ENCODE assay signal across 28 cellular contexts in the genomic region with DNA sequence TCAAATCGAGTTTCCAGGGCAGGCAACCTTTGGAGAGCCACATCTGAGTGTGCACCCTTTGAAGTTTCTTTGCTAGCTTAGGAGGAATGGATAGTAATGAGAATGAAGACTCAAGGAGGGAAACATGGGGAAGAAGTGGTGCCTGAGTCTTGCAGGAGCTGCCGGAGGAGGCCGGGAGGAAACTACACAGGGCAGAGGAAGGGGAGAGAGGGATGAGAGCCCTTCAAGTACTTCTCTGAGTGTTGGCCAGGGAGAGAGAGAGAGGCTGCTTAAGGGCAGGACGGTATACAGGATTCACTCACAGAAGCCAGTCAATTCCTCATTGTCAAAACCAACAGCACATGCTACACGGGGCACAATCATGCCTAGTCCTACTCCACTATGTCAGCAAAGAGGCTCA.
"Had no signal": no experiment of that assay in that cellular context is flagged by ENCODE, and none has a peak within 500 bp of the region (broad histone marks: within the 10 kb centered on the region; RNA-seq: fewer than 3 reads in every experiment).

No MANE protein-coding gene starts in this region.

- ATAC-seq: natural killer cell; psoas muscle; right cardiac atrium; right lobe of liver; stimulated activated memory B cell treated with anti-CD40 and anti-IgM and Interleukin-4, amounts not matched to agents 10 μg/mL and 1 μg/mL and 100 μg/mL, for 72 hours; stimulated activated naive CD8-positive, alpha-beta T cell treated with anti-CD3 and anti-CD28 coated beads, Interleukin-15, amount 100 ng/mL, for 72 hours; stimulated activated naive CD8-positive, alpha-beta T cell treated with anti-CD3 and anti-CD28 coated beads, Interleukin-15, Interleukin-2, amounts not matched to agents 100 U/mL and 50 U/mL, for 24 hours; upper lobe of right lung had no signal

- H3K27ac ChIP-seq: neural progenitor cell, ovary, parathyroid adenoma, psoas muscle, right lobe of liver, sigmoid colon, spleen, suprapubic skin, testis, tibial artery, transverse colon, upper lobe of right lung, uterus had no signal

- DNase-seq: natural killer cell; occipital lobe; ovary; posterior cingulate gyrus; psoas muscle; right cardiac atrium; right lobe of liver; sigmoid colon; spleen; stimulated activated CD4-positive, alpha-beta T cell treated with anti-CD3 and anti-CD28 coated beads, Interleukin-12 subunit alpha, Interleukin-12 subunit beta, amount 100 ng/mL, for 4 hours; stimulated activated CD4-positive, alpha-beta T cell treated with anti-CD3 and anti-CD28 coated beads, Interleukin-1b, Interleukin-23, amount 100 ng/mL, for 48 hours; stimulated activated CD4-positive, alpha-beta T cell treated with anti-CD3 and anti-CD28 coated beads, Interleukin-4, amount 100 ng/mL, for 1 hour; stimulated activated CD4-positive, alpha-beta T cell treated with anti-CD3 and anti-CD28 coated beads, Interleukin-4, amount 100 ng/mL, for 4 hours; stimulated activated CD8-positive, alpha-beta memory T cell treated with anti-CD3 and anti-CD28 coated beads, Interleukin-4, amount 100 ng/mL, for 48 hours; stimulated activated naive CD4-positive, alpha-beta T cell; stimulated activated naive CD8-positive, alpha-beta T cell treated with anti-CD3 and anti-CD28 coated beads, Interleukin-15, amount 100 ng/mL, for 72 hours; stimulated activated naive CD8-positive, alpha-beta T cell treated with anti-CD3 and anti-CD28 coated beads, Interleukin-15, Interleukin-2, amounts not matched to agents 100 U/mL and 50 U/mL, for 24 hours; substantia nigra; testis; tibial artery; transverse colon; upper lobe of right lung; uterus had no signal

- H3K27me3 ChIP-seq: neural progenitor cell, ovary, right lobe of liver, sigmoid colon, spleen, suprapubic skin, testis, tibial artery, transverse colon, upper lobe of right lung, uterus had no signal

- H3K9me3 ChIP-seq: ovary, psoas muscle, right lobe of liver, sigmoid colon, spleen, suprapubic skin, testis, tibial artery, transverse colon, upper lobe of right lung, uterus had no signal

- H3K4me1 ChIP-seq: neural progenitor cell, parathyroid adenoma, psoas muscle, right lobe of liver, testis, tibial artery, uterus had no signal

- H3K4me3 ChIP-seq: neural progenitor cell, ovary, psoas muscle, right lobe of liver, sigmoid colon, smooth muscle cell, spleen, suprapubic skin, testis, tibial artery, transverse colon, upper lobe of right lung, uterus had no signal

- H3K36me3 ChIP-seq: neural progenitor cell, ovary, right lobe of liver, sigmoid colon, spleen, suprapubic skin, transverse colon, upper lobe of right lung, uterus had no signal
